ENCODE assay signal across 8 cellular contexts in the genomic region with DNA sequence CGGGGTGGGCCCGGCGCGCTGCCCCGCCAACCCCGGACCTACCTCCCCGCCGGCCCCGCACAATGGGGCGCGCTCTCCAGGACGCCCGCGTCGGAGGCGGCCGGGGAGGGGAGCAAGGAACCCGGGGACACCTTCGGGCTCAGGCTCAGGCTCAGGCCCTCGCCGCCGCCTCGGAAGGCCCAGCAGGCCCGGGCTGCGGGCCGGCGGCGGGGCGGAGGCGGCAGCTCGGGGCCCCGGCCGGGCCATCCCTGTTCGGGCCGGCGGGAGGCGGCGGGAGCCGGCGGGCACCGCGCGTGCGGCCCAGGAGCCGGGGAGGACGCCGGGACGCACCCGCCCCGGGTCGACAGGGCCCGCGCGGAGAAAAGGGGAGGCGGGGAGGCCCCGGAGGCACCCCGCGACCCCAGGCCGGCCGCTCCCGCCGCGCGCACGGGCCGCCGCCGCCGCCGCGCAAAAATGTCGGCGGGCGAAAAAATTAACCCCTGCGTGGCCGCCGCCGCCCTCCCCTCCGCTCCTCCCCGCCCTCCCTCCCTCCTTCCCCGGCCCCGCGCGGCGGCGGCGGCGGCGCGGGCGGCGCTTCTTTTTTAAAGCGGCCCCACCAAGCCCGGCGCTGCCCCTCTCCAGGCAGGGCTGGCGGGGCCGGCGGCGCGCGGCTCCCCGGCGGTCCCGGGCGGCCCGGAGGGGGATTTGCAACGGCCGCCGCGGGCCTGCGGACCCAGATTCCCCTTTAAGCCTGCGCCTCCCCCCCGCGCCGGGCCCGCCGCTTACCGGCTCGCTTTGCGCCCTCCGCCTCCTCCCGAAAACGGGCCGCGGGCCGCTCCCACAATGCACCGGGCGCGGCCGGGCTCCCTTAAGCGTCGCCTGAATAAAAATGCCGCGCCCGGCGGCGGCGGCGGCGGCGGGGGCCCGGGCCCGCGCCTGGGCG. TPM values are rescaled to one million over a fixed set of nuclear protein-coding genes. Genes with fewer than 3 reads are reported as not detected.
DNase-seq lines count a peak whose midpoint lies in the region; ATAC-seq and TF ChIP-seq lines count a peak whose summit lies in the region.

No MANE protein-coding gene starts in this region.

- peaks cover 26% of the 10 kb centered on the region for H3K27me3 Mint-ChIP-seq in nephron (ENCODE audit: low read depth)

- peak; percentile 46 for ATAC-seq in GM19467 (IDR thresholded peaks at IDR 0.05; ENCODE audit: unreplicated experiment)
- peak; percentile 62 for ATAC-seq in stimulated activated naive CD8-positive, alpha-beta T cell treated with anti-CD3 and anti-CD28 coated beads, Interleukin-15, Interleukin-2, amounts not matched to agents 100 U/mL and 50 U/mL, for 24 hours

- H3K36me3 Mint-ChIP-seq in nephron (ENCODE audit: low read depth), result peaks cover 16% of the 10 kb centered on the region

- H3K4me1 Mint-ChIP-seq in nephron, result peaks cover 28% of the 10 kb centered on the region

- H3K4me3 Mint-ChIP-seq in nephron, result peak overlapping the region; percentile 91 to 98 (median 92)

- H3K27ac Mint-ChIP-seq in nephron, result peak overlapping the region; percentile 99 to 100 (median 100)

- H3K9me3 Mint-ChIP-seq in nephron, result no peaks in the 10 kb centered on the region

- TF ChIP-seq CTCF in fibroblast of pulmonary artery (IDR thresholded peaks at IDR 0.05; ENCODE audit: low read length, missing control alignments) (no peak), nephron (IDR thresholded peaks at IDR 0.05; ENCODE audit: unreplicated experiment in 3 of 3) (no peak)

- DNase-seq in CMK (ENCODE audit: low read depth) (peak; percentile 26), HT1080 (ENCODE audit: low read depth) (peak; percentile 59), RKO (ENCODE audit: low spot score) (peak; percentile 82), fibroblast of pulmonary artery (ENCODE audit: low read depth) (peak; percentile 75)
- DNase-seq in activated T-helper 9 cell treated with anti-CD3 and anti-CD28 coated beads, Interleukin-2, amount 50 U/mL, for 16 hours (ENCODE audit: low read depth), result peak; percentile 73
- peak; percentile 82 for DNase-seq in stimulated activated naive CD8-positive, alpha-beta T cell treated with anti-CD3 and anti-CD28 coated beads, Interleukin-15, Interleukin-2, amounts not matched to agents 100 U/mL and 50 U/mL, for 24 hours

- H3K4me3 ChIP-seq in fibroblast of pulmonary artery (replicated peaks; ENCODE audit: low read depth, low read length), result peak overlapping the region; percentile 82

RNA-seq across cellular contexts. Expression of a gene that starts 0.6 kb away (rescaled TPM):
- total RNA-seq in HT1080 (2014; rRNA removed; shearing (Covaris generic)), result 48.7 and 68.3 TPM in 2 replicates
- polyA plus RNA-seq in HT1080 (2015; cell fraction: cytosol; rRNA removed), result 63.6 and 67.5 TPM in 2 replicates
- 45.1 and 48.0 TPM in 2 replicates for polyA plus RNA-seq in HT1080 (2015; cell fraction: nucleus; rRNA removed)

RNA-seq across cellular contexts. Expression of a gene that starts 47.6 kb away (rescaled TPM):
- total RNA-seq in HT1080 (2014; rRNA removed; shearing (Covaris generic)), result 6.3 and 10.9 TPM in 2 replicates
- polyA plus RNA-seq in HT1080 (2015; cell fraction: cytosol; rRNA removed), result 12.6 and 13.5 TPM in 2 replicates
- polyA plus RNA-seq in HT1080 (2015; cell fraction: nucleus; rRNA removed), result 7.2 and 8.8 TPM in 2 replicates

Comparison
In these comparisons a context has a peak if more than half of its experiments do, and no peak if none do; other contexts are left out.
1. Peak in every context shown above with its lines: DNase-seq, ATAC-seq and H3K4me3 ChIP-seq.
2. DNase-seq: peak in every context shown above with its lines; median percentile 82 in RKO; 82 in stimulated activated naive CD8-positive, alpha-beta T cell treated with anti-CD3 and anti-CD28 coated beads, Interleukin-15, Interleukin-2, amounts not matched to agents 100 U/mL and 50 U/mL, for 24 hours; 75 in fibroblast of pulmonary artery; 73 in activated T-helper 9 cell treated with anti-CD3 and anti-CD28 coated beads, Interleukin-2, amount 50 U/mL, for 16 hours; 59 in HT1080; 26 in CMK.